Comparison of ENCODE assay signal across 3 cellular contexts in the genomic region with DNA sequence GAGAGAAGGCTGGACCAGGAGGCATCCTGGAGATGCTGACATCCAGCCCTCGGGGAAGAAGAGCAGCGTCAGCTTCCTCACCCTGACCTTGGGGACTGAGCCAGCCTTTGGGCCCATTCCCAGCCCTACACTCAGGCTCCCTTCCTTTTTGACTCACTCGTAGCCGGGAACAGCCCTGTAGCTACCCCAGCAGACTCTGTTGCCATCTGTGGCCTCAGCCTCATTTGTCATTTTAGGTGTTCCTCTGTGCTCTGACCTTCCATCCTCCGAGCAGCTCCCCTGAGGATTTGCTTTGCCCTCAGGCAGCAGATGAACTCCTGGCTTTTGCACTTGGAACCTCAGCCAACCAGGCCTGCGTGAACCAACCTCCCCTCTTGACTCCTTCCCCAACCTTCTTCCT.
A peak's percentile ranks its signal among the peaks of the same experiment; 100 is the strongest.
TF ChIP-seq lines count a peak whose summit lies in the region.

No MANE protein-coding gene starts in this region.

TF ChIP-seq in IMR-90, 13 proteins besides CTCF, POLR2A, EP300 and RAD21:
- no peak for TF ChIP-seq RFX5 (IDR thresholded peaks at IDR 0.05; ENCODE audit: low read depth, low read length)
- TF ChIP-seq FOS (IDR thresholded peaks at IDR 0.05; ENCODE audit: low read depth, low read length), result no peak
- no peak for TF ChIP-seq ELK1 (IDR thresholded peaks at IDR 0.05; ENCODE audit: borderline replicate concordance, low read depth, low read length)
- no peak for TF ChIP-seq MXI1 (IDR thresholded peaks at IDR 0.05; ENCODE audit: borderline replicate concordance, low read depth, low read length)
- no peak for TF ChIP-seq MAFK (IDR thresholded peaks at IDR 0.05; ENCODE audit: low read depth, low read length)
- TF ChIP-seq SMC3 (IDR thresholded peaks at IDR 0.05; ENCODE audit: low read depth, low read length), result no peak
- TF ChIP-seq, protein P1, sequence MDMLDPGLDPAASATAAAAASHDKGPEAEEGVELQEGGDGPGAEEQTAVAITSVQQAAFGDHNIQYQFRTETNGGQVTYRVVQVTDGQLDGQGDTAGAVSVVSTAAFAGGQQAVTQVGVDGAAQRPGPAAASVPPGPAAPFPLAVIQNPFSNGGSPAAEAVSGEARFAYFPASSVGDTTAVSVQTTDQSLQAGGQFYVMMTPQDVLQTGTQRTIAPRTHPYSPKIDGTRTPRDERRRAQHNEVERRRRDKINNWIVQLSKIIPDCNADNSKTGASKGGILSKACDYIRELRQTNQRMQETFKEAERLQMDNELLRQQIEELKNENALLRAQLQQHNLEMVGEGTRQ (IDR thresholded peaks at IDR 0.05; ENCODE audit: low read depth, low read length), result no peak
- no peak for TF ChIP-seq CHD1 (IDR thresholded peaks at IDR 0.05; ENCODE audit: low read depth, low read length)
- TF ChIP-seq RCOR1 (IDR thresholded peaks at IDR 0.05; ENCODE audit: insufficient replicate concordance, low read length), result no peak
- no peak for TF ChIP-seq CEBPB (IDR thresholded peaks at IDR 0.05; ENCODE audit: low read depth, low read length)
- no peak for TF ChIP-seq BHLHE40 (IDR thresholded peaks at IDR 0.05; ENCODE audit: low read depth, low read length)
- no peak for TF ChIP-seq MAZ (IDR thresholded peaks at IDR 0.05; ENCODE audit: borderline replicate concordance, low read depth, low read length)
- no peak for TF ChIP-seq NFE2L2 (IDR thresholded peaks at IDR 0.05; ENCODE audit: low read depth, low read length)

TF ChIP-seq in HepG2, 621 proteins besides CTCF, POLR2A, EP300 and RAD21:
- no peak for TF ChIP-seq ZNF263 (CRISPR knock-in tag; IDR thresholded peaks at IDR 0.05)
- TF ChIP-seq E2F2 (CRISPR knock-in tag; IDR thresholded peaks at IDR 0.05; ENCODE audit: borderline replicate concordance), result no peak
- TF ChIP-seq, protein P2, sequence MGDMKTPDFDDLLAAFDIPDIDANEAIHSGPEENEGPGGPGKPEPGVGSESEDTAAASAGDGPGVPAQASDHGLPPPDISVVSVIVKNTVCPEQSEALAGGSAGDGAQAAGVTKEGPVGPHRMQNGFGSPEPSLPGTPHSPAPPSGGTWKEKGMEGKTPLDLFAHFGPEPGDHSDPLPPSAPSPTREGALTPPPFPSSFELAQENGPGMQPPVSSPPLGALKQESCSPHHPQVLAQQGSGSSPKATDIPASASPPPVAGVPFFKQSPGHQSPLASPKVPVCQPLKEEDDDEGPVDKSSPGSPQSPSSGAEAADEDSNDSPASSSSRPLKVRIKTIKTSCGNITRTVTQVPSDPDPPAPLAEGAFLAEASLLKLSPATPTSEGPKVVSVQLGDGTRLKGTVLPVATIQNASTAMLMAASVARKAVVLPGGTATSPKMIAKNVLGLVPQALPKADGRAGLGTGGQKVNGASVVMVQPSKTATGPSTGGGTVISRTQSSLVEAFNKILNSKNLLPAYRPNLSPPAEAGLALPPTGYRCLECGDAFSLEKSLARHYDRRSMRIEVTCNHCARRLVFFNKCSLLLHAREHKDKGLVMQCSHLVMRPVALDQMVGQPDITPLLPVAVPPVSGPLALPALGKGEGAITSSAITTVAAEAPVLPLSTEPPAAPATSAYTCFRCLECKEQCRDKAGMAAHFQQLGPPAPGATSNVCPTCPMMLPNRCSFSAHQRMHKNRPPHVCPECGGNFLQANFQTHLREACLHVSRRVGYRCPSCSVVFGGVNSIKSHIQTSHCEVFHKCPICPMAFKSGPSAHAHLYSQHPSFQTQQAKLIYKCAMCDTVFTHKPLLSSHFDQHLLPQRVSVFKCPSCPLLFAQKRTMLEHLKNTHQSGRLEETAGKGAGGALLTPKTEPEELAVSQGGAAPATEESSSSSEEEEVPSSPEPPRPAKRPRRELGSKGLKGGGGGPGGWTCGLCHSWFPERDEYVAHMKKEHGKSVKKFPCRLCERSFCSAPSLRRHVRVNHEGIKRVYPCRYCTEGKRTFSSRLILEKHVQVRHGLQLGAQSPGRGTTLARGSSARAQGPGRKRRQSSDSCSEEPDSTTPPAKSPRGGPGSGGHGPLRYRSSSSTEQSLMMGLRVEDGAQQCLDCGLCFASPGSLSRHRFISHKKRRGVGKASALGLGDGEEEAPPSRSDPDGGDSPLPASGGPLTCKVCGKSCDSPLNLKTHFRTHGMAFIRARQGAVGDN (CRISPR knock-in tag; IDR thresholded peaks at IDR 0.05), result peak; percentile 15; the same call in 1 of the 2 replicates

TF ChIP-seq in SK-N-SH, 30 proteins besides CTCF, POLR2A, EP300 and RAD21:
- TF ChIP-seq SMC3 (IDR thresholded peaks at IDR 0.05; ENCODE audit: low read depth, low read length), result no peak
- TF ChIP-seq ELF1 (IDR thresholded peaks at IDR 0.05), result no peak
- TF ChIP-seq FOXM1 (IDR thresholded peaks at IDR 0.05; ENCODE audit: low read depth), result no peak
- no peak for TF ChIP-seq TEAD4 (IDR thresholded peaks at IDR 0.05; ENCODE audit: borderline replicate concordance, insufficient read depth)
- TF ChIP-seq REST (IDR thresholded peaks at IDR 0.05; ENCODE audit: low read depth, low read length), result no peak
- TF ChIP-seq SIN3A (IDR thresholded peaks at IDR 0.05; ENCODE audit: borderline replicate concordance, low read depth, low read length), result no peak
- TF ChIP-seq GATA2 (CRISPR knock-in tag; IDR thresholded peaks at IDR 0.05), result no peak
- no peak for TF ChIP-seq TAF1 (IDR thresholded peaks at IDR 0.05; ENCODE audit: borderline replicate concordance, low read depth, low read length)
- TF ChIP-seq FOXJ3 (CRISPR knock-in tag; IDR thresholded peaks at IDR 0.05), result no peak
- no peak for TF ChIP-seq TCF12 (IDR thresholded peaks at IDR 0.05)
- TF ChIP-seq, protein P3, sequence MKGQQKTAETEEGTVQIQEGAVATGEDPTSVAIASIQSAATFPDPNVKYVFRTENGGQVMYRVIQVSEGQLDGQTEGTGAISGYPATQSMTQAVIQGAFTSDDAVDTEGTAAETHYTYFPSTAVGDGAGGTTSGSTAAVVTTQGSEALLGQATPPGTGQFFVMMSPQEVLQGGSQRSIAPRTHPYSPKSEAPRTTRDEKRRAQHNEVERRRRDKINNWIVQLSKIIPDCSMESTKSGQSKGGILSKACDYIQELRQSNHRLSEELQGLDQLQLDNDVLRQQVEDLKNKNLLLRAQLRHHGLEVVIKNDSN (IDR thresholded peaks at IDR 0.05; ENCODE audit: borderline replicate concordance, low read depth), result no peak
- TF ChIP-seq RXRA (IDR thresholded peaks at IDR 0.05; ENCODE audit: borderline replicate concordance, low read depth), result no peak
- TF ChIP-seq NRF1 (IDR thresholded peaks at IDR 0.05; ENCODE audit: low read depth, low read length), result no peak
- no peak for TF ChIP-seq MEF2A (IDR thresholded peaks at IDR 0.05; ENCODE audit: borderline replicate concordance, low read depth)
TF ChIP-seq in SK-N-SH: peak in this region for 0.
